1 cellular context compared by ENCODE assay signal in the genomic region with DNA sequence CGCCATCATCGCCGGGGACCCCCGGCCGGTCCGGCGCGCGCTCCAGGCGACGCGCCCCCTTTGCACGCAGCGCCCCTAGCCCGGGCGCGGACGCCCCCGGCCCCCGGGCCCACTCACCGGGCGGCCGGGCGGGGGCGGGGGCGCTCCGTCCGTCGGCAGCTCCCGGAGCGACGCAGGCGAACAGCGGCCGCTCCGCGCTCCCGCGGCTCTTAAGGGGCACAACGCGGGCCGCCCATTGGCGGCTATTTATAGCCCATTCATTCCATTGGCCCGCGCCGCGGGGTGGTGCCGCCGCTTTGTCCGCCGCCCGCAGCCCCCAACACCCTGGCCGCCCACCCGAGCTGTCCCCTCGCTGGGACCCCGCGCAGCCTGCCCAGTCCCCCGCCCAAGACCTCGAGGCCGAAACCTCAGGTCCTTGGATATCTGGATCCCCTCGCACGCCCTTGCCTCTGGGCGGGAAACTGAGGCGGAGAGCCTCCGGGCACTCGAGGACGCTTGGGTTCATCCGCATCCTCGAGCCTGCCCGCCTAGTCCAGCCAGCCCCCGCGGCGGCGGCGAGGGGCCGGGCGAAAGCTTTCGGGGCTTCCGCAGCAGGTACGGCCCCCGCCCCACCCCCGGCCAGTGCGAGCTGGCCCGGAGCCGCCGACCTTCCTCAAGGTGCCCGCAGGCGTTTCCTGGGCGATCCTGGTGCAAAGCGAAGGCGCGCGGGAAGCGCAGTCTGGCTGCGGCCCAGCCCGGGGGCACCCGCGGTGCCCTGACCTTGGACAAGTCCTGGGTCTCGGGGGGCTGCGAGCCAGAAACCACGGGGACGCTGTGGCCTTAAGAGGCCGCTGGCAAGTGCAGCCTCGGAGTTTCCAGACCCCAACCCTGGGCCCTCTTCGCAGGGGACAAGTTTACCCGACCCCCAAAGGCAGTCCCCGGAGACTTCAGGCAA.
TF ChIP-seq lines count a peak whose summit lies in the region.

A gene (minus strand): TSS at position 182 of the 934 bp plus-strand sequence. CDS start 337 bp downstream, outside the sequence.

TF ChIP-seq in HEK293, 187 proteins besides CTCF, POLR2A, EP300 and RAD21 (continued from another document):
- no peak for TF ChIP-seq ZNF302 (tag by site-specific recombination; IDR thresholded peaks at IDR 0.05; ENCODE audit: low read depth)
- TF ChIP-seq SP2 (tag by site-specific recombination; IDR thresholded peaks at IDR 0.05), result peak; percentile 66
- TF ChIP-seq ZNF223 (tag by site-specific recombination; IDR thresholded peaks at IDR 0.05), result no peak
- TF ChIP-seq, protein P1, sequence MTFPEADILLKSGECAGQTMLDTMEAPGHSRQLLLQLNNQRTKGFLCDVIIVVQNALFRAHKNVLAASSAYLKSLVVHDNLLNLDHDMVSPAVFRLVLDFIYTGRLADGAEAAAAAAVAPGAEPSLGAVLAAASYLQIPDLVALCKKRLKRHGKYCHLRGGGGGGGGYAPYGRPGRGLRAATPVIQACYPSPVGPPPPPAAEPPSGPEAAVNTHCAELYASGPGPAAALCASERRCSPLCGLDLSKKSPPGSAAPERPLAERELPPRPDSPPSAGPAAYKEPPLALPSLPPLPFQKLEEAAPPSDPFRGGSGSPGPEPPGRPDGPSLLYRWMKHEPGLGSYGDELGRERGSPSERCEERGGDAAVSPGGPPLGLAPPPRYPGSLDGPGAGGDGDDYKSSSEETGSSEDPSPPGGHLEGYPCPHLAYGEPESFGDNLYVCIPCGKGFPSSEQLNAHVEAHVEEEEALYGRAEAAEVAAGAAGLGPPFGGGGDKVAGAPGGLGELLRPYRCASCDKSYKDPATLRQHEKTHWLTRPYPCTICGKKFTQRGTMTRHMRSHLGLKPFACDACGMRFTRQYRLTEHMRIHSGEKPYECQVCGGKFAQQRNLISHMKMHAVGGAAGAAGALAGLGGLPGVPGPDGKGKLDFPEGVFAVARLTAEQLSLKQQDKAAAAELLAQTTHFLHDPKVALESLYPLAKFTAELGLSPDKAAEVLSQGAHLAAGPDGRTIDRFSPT (tag by site-specific recombination; IDR thresholded peaks at IDR 0.05), result peak; percentile 72; the same call in 1 of the 2 replicates
- no peak for TF ChIP-seq OSR2 (tag by site-specific recombination; IDR thresholded peaks at IDR 0.05)
- 0 out of 2 replicates have a peak, but pooled peaks have one; percentile 18 for TF ChIP-seq ZNF394 (tag by site-specific recombination; IDR thresholded peaks at IDR 0.05; ENCODE audit: borderline replicate concordance)
- TF ChIP-seq, protein P2, sequence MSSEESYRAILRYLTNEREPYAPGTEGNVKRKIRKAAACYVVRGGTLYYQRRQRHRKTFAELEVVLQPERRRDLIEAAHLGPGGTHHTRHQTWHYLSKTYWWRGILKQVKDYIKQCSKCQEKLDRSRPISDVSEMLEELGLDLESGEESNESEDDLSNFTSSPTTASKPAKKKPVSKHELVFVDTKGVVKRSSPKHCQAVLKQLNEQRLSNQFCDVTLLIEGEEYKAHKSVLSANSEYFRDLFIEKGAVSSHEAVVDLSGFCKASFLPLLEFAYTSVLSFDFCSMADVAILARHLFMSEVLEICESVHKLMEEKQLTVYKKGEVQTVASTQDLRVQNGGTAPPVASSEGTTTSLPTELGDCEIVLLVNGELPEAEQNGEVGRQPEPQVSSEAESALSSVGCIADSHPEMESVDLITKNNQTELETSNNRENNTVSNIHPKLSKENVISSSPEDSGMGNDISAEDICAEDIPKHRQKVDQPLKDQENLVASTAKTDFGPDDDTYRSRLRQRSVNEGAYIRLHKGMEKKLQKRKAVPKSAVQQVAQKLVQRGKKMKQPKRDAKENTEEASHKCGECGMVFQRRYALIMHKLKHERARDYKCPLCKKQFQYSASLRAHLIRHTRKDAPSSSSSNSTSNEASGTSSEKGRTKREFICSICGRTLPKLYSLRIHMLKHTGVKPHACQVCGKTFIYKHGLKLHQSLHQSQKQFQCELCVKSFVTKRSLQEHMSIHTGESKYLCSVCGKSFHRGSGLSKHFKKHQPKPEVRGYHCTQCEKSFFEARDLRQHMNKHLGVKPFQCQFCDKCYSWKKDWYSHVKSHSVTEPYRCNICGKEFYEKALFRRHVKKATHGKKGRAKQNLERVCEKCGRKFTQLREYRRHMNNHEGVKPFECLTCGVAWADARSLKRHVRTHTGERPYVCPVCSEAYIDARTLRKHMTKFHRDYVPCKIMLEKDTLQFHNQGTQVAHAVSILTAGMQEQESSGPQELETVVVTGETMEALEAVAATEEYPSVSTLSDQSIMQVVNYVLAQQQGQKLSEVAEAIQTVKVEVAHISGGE (tag by site-specific recombination; conservative IDR thresholded peaks at IDR 0.05; ENCODE audit: low read depth), result peak; percentile 55
- TF ChIP-seq, protein P3, sequence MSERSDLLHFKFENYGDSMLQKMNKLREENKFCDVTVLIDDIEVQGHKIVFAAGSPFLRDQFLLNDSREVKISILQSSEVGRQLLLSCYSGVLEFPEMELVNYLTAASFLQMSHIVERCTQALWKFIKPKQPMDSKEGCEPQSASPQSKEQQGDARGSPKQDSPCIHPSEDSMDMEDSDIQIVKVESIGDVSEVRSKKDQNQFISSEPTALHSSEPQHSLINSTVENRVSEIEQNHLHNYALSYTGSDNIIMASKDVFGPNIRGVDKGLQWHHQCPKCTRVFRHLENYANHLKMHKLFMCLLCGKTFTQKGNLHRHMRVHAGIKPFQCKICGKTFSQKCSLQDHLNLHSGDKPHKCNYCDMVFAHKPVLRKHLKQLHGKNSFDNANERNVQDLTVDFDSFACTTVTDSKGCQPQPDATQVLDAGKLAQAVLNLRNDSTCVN (tag by site-specific recombination; optimal IDR thresholded peaks at IDR 0.05), result peak; percentile 58
- TF ChIP-seq ZBTB7A (tag by site-specific recombination; IDR thresholded peaks at IDR 0.05; ENCODE audit: low read depth), result peak; percentile 92
- TF ChIP-seq, protein P4, sequence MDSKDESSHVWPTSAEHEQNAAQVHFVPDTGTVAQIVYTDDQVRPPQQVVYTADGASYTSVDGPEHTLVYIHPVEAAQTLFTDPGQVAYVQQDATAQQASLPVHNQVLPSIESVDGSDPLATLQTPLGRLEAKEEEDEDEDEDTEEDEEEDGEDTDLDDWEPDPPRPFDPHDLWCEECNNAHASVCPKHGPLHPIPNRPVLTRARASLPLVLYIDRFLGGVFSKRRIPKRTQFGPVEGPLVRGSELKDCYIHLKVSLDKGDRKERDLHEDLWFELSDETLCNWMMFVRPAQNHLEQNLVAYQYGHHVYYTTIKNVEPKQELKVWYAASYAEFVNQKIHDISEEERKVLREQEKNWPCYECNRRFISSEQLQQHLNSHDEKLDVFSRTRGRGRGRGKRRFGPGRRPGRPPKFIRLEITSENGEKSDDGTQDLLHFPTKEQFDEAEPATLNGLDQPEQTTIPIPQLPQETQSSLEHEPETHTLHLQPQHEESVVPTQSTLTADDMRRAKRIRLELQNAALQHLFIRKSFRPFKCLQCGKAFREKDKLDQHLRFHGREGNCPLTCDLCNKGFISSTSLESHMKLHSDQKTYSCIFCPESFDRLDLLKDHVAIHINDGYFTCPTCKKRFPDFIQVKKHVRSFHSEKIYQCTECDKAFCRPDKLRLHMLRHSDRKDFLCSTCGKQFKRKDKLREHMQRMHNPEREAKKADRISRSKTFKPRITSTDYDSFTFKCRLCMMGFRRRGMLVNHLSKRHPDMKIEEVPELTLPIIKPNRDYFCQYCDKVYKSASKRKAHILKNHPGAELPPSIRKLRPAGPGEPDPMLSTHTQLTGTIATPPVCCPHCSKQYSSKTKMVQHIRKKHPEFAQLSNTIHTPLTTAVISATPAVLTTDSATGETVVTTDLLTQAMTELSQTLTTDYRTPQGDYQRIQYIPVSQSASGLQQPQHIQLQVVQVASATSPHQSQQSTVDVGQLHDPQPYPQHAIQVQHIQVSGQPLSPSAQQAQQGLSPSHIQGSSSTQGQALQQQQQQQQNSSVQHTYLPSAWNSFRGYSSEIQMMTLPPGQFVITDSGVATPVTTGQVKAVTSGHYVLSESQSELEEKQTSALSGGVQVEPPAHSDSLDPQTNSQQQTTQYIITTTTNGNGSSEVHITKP (tag by site-specific recombination; IDR thresholded peaks at IDR 0.05), result 0 out of 2 replicates have a peak, but pooled peaks have one; percentile 37
- TF ChIP-seq, protein P5, sequence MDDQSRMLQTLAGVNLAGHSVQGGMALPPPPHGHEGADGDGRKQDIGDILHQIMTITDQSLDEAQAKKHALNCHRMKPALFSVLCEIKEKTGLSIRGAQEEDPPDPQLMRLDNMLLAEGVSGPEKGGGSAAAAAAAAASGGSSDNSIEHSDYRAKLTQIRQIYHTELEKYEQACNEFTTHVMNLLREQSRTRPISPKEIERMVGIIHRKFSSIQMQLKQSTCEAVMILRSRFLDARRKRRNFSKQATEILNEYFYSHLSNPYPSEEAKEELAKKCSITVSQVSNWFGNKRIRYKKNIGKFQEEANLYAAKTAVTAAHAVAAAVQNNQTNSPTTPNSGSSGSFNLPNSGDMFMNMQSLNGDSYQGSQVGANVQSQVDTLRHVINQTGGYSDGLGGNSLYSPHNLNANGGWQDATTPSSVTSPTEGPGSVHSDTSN (CRISPR knock-in tag; IDR thresholded peaks at IDR 0.05), result peak; percentile 46; the same call in 1 of the 2 replicates
- TF ChIP-seq, protein P6, sequence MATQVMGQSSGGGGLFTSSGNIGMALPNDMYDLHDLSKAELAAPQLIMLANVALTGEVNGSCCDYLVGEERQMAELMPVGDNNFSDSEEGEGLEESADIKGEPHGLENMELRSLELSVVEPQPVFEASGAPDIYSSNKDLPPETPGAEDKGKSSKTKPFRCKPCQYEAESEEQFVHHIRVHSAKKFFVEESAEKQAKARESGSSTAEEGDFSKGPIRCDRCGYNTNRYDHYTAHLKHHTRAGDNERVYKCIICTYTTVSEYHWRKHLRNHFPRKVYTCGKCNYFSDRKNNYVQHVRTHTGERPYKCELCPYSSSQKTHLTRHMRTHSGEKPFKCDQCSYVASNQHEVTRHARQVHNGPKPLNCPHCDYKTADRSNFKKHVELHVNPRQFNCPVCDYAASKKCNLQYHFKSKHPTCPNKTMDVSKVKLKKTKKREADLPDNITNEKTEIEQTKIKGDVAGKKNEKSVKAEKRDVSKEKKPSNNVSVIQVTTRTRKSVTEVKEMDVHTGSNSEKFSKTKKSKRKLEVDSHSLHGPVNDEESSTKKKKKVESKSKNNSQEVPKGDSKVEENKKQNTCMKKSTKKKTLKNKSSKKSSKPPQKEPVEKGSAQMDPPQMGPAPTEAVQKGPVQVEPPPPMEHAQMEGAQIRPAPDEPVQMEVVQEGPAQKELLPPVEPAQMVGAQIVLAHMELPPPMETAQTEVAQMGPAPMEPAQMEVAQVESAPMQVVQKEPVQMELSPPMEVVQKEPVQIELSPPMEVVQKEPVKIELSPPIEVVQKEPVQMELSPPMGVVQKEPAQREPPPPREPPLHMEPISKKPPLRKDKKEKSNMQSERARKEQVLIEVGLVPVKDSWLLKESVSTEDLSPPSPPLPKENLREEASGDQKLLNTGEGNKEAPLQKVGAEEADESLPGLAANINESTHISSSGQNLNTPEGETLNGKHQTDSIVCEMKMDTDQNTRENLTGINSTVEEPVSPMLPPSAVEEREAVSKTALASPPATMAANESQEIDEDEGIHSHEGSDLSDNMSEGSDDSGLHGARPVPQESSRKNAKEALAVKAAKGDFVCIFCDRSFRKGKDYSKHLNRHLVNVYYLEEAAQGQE (tag by site-specific recombination; IDR thresholded peaks at IDR 0.05), result 0 out of 2 replicates have a peak, but pooled peaks have one; percentile 26
- TF ChIP-seq, protein P7, sequence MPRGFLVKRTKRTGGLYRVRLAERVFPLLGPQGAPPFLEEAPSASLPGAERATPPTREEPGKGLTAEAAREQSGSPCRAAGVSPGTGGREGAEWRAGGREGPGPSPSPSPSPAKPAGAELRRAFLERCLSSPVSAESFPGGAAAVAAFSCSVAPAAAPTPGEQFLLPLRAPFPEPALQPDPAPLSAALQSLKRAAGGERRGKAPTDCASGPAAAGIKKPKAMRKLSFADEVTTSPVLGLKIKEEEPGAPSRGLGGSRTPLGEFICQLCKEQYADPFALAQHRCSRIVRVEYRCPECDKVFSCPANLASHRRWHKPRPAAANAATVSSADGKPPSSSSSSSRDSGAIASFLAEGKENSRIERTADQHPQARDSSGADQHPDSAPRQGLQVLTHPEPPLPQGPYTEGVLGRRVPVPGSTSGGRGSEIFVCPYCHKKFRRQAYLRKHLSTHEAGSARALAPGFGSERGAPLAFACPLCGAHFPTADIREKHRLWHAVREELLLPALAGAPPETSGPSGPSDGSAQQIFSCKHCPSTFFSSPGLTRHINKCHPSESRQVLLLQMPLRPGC (tag by site-specific recombination; IDR thresholded peaks at IDR 0.05), result peak; percentile 11; the same call in 1 of the 2 replicates
